In genomic region chr3:117399311-117400068, GRCh38 we compare ENCODE assay signal across 1 cellular context.
A peak's percentile ranks its signal among the peaks of the same experiment; 100 is the strongest.
TF ChIP-seq lines count a peak whose summit lies in the region.

No MANE protein-coding gene starts in this region.

TF ChIP-seq in H1, 55 proteins besides CTCF, POLR2A, EP300 and RAD21 (continued from another document):
- TF ChIP-seq TAF1 (IDR thresholded peaks at IDR 0.05; ENCODE audit: low read depth, low read length) (no peak), POU5F1 (IDR thresholded peaks at IDR 0.05; ENCODE audit: low read depth, low read length) (peak; percentile 61; the same call in 1 of the 2 replicates), CHD1 (IDR thresholded peaks at IDR 0.05; ENCODE audit: low read depth, low read length) (no peak), HDAC6 (IDR thresholded peaks at IDR 0.05; ENCODE audit: low read depth, low read length) (no peak), NRF1 (IDR thresholded peaks at IDR 0.05; ENCODE audit: low read depth, low read length) (no peak), RNF2 (IDR thresholded peaks at IDR 0.05; ENCODE audit: borderline replicate concordance, low read depth, low read length, missing control alignments, poor library complexity, severe bottlenecking) (no peak), CHD7 (IDR thresholded peaks at IDR 0.05; ENCODE audit: insufficient replicate concordance, low read length) (peak; percentile 90), SIRT6 (IDR thresholded peaks at IDR 0.05; ENCODE audit: low read length) (no peak), BRCA1 (IDR thresholded peaks at IDR 0.05; ENCODE audit: low read depth, low read length) (no peak)
TF ChIP-seq in H1: peak in this region for 9.
